22 cellular contexts compared by ENCODE assay signal in the genomic region with DNA sequence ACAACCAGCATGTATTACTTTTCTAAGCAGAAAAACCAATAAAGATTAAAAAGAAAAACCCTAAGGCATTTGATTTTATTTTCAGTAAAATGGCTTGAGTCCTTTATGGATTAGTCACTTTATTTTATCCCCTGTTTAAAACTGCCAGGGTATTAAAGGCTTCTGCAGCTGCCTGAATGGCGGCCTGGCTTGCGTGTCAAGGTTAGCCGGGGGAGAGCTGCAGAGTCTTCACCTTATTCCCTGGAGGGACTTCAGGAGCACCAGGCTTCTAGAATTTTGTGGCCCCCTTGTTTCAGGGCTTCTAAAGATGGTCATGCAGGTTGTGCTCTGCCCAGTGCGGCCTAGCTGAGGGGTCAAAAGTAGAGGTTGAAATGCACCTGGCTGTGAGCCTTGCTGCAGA. TPM values are rescaled to one million over a fixed set of nuclear protein-coding genes. Genes with fewer than 3 reads are reported as not detected.
DNase-seq lines count a peak whose midpoint lies in the region; ATAC-seq, FAIRE-seq and TF ChIP-seq lines count a peak whose summit lies in the region.
"Had no signal": no experiment of that assay in that cellular context is flagged by ENCODE, and none has a peak within 500 bp of the region (broad histone marks: within the 10 kb centered on the region; RNA-seq: fewer than 3 reads in every experiment).

No MANE protein-coding gene starts in this region.

- BruUV-seq in HepG2 (replicated peaks; lab: Mats Ljungman, UMichigan) = no TSS peak

- H3K9me3 Mint-ChIP-seq in T-cell (no peaks in the 10 kb centered on the region), natural killer cell (no peaks in the 10 kb centered on the region)
- no peaks in the 10 kb centered on the region for H3K9me3 Mint-ChIP-seq in activated CD8-positive, alpha-beta T cell treated with anti-CD3 and anti-CD28 coated beads, Interleukin-2, amount 10 ng/mL, durations not matched to agents 7 days and 5 days (ENCODE audit: insufficient read depth)
- H3K9me3 Mint-ChIP-seq: H9 had no signal

- ATAC-seq in right lobe of liver (peak in 3 of 4 donors; percentile 28 to 37 (median 31)), HepG2 (no peak), T-cell (replicated peaks in 1 of 4) (no peak), natural killer cell (no peak), GM21390 (IDR thresholded peaks at IDR 0.05; ENCODE audit: unreplicated experiment) (no peak), omental fat pad (ENCODE audit: low FRiP score) (no peak)
- ATAC-seq in activated CD8-positive, alpha-beta T cell treated with anti-CD3 and anti-CD28 coated beads, Interleukin-2, amount 10 ng/mL, durations not matched to agents 7 days and 5 days = no peak
- ATAC-seq: GM12878, SK-N-SH treated with all-trans-retinoic acid at 6 μM for 48 hours had no signal

- H3K9ac ChIP-seq in HepG2 (ENCODE audit: insufficient read depth, low read depth, low read length) = no peak overlapping the region
- H3K9ac ChIP-seq: GM23248 had no signal

- intact Hi-C loops in right lobe of liver (cut with DNase I) (no loop called here), HepG2 (cut with micrococcal nuclease; ENCODE audit: unreplicated experiment) (no loop called here), natural killer cell (cut with micrococcal nuclease) (no loop called here)

- in situ Hi-C loops in HepG2 (cut with HindIII; ENCODE audit: extremely low pct_ligation_motif_present, low pct_unique_long_range_greater_than_20kb) = no loop called here

- TF ChIP-seq EP300 in HepG2 (IDR thresholded peaks at IDR 0.05; ENCODE audit: low read depth in 2 of 2, low read length in 2 of 2) (no peak), HepG2 (CRISPR knock-in tag; IDR thresholded peaks at IDR 0.05; ENCODE audit: borderline replicate concordance) (no peak)

- H3K4me1 Mint-ChIP-seq in T-cell = peaks cover 92 to 96% (median 96%) of the 10 kb centered on the region in 3 donors
- H3K4me1 Mint-ChIP-seq in natural killer cell = peaks cover 92 to 98% of the 10 kb centered on the region in 2 donors
- H3K4me1 Mint-ChIP-seq in activated CD8-positive, alpha-beta T cell treated with anti-CD3 and anti-CD28 coated beads, Interleukin-2, amount 10 ng/mL, durations not matched to agents 7 days and 5 days (ENCODE audit: low read depth) = peaks cover 53% of the 10 kb centered on the region

- H3K4me3 ChIP-seq in right lobe of liver (no peak overlapping the region), HepG2 (replicated peaks in 1 of 3; ENCODE audit: insufficient read depth in 1 of 3, low read depth in 2 of 3, low read length in 3 of 3) (no peak overlapping the region)
- H3K4me3 ChIP-seq: GM12878, GM23248 had no signal

- H2AFZ ChIP-seq in HepG2 (ENCODE audit: low read length) = no peak overlapping the region
- H2AFZ ChIP-seq: GM23248 had no signal

- H3K36me3 Mint-ChIP-seq in T-cell (peaks cover 21% of the 10 kb centered on the region), natural killer cell (no peaks in the 10 kb centered on the region)
- H3K36me3 Mint-ChIP-seq in activated CD8-positive, alpha-beta T cell treated with anti-CD3 and anti-CD28 coated beads, Interleukin-2, amount 10 ng/mL, durations not matched to agents 7 days and 5 days (ENCODE audit: low read depth) = peaks cover 22% of the 10 kb centered on the region

- H3K27ac Mint-ChIP-seq in T-cell = peak overlapping the region; percentile 68 to 72
- H3K27ac Mint-ChIP-seq in natural killer cell = peak overlapping the region; percentile 93 to 95
- H3K27ac Mint-ChIP-seq in activated CD8-positive, alpha-beta T cell treated with anti-CD3 and anti-CD28 coated beads, Interleukin-2, amount 10 ng/mL, durations not matched to agents 7 days and 5 days = no peak overlapping the region
- H3K27ac Mint-ChIP-seq: H9 had no signal

- no peaks in the 10 kb centered on the region for H3K27me3 Mint-ChIP-seq in T-cell
- H3K27me3 Mint-ChIP-seq in natural killer cell (ENCODE audit: low read depth in 2 of 2) = no peaks in the 10 kb centered on the region
- H3K27me3 Mint-ChIP-seq in activated CD8-positive, alpha-beta T cell treated with anti-CD3 and anti-CD28 coated beads, Interleukin-2, amount 10 ng/mL, durations not matched to agents 7 days and 5 days (ENCODE audit: low read depth) = no peaks in the 10 kb centered on the region

- H3K4me3 Mint-ChIP-seq in T-cell (no peak overlapping the region), natural killer cell (no peak overlapping the region)
- no peak overlapping the region for H3K4me3 Mint-ChIP-seq in activated CD8-positive, alpha-beta T cell treated with anti-CD3 and anti-CD28 coated beads, Interleukin-2, amount 10 ng/mL, durations not matched to agents 7 days and 5 days
- H3K4me3 Mint-ChIP-seq: H9 had no signal

- TF ChIP-seq POLR2A in right lobe of liver (IDR thresholded peaks at IDR 0.05) (no peak), HepG2 (IDR thresholded peaks at IDR 0.05; ENCODE audit: insufficient read depth in 1 of 2, low read depth in 2 of 2, low read length in 2 of 2) (no peak)

- TF ChIP-seq RAD21 in HepG2 (CRISPR knock-in tag; IDR thresholded peaks at IDR 0.05) = no peak

- DNase-seq in right lobe of liver (no peak), HepG2 (ENCODE audit: low spot score) (no peak), T-cell (no peak), natural killer cell (no peak), NCI-H69 (lab: John Stamatoyannopoulos, UW) (no peak), omental fat pad (ENCODE audit: low spot score) (no peak)
- no peak for DNase-seq in activated CD8-positive, alpha-beta T cell treated with anti-CD3 and anti-CD28 coated beads, Interleukin-2, amount 10 ng/mL, durations not matched to agents 7 days and 5 days
- DNase-seq: AML-193; Caco-2; DND-41; GM23248; H9; IMR-90; Karpas-422; NCI-H1694; NCI-H2081 treated with DMSO at 0.1 percent for 48 hours; NK-92 treated with Interleukin-12 subunit alpha and Interleukin-12 subunit beta, amount 100 ng/mL, for 24 hours had no signal

- H3K27me3 ChIP-seq in right lobe of liver (no peaks in the 10 kb centered on the region), HepG2 (ENCODE audit: control insufficient read depth in 1 of 2, insufficient read depth in 2 of 2, low read length in 2 of 2) (no peaks in the 10 kb centered on the region)

- H3K79me2 ChIP-seq in HepG2 (ENCODE audit: insufficient read depth, low read length) = peaks cover 55% of the 10 kb centered on the region

- peaks cover 69% of the 10 kb centered on the region for H4K20me1 ChIP-seq in HepG2 (ENCODE audit: insufficient read depth, low read length)

- H3K4me2 ChIP-seq in HepG2 (ENCODE audit: low read depth, low read length) = no peak overlapping the region

- H3K36me3 ChIP-seq in right lobe of liver (no peaks in the 10 kb centered on the region), HepG2 (replicated peaks in 1 of 2; ENCODE audit: control insufficient read depth in 1 of 2, insufficient read depth in 2 of 2, low read length in 2 of 2) (no peaks in the 10 kb centered on the region; a peak in 2 of 5 replicates)

- TF ChIP-seq CTCF in right lobe of liver (IDR thresholded peaks at IDR 0.05) (no peak), HepG2 (CRISPR knock-in tag; IDR thresholded peaks at IDR 0.05) (no peak), natural killer cell (IDR thresholded peaks at IDR 0.05) (no peak), omental fat pad (IDR thresholded peaks at IDR 0.05) (no peak)

- WGBS in right lobe of liver (ENCODE audit: insufficient coverage, low coverage, low lambda C conversion rate, missing lambda C conversion rate) = 83% methylated on average over 1 of the region's 4 CpGs
- WGBS in HepG2 (ENCODE audit: low lambda C conversion rate) = 91% methylated on average over 4 of the region's 4 CpGs

- H3K9me3 ChIP-seq in right lobe of liver (no peaks in the 10 kb centered on the region), HepG2 (ENCODE audit: low read length) (no peaks in the 10 kb centered on the region)
- H3K9me3 ChIP-seq: Caco-2 had no signal

- peaks cover 0 to 26% (median 5%) of the 10 kb centered on the region in 4 donors for H3K4me1 ChIP-seq in right lobe of liver
- peaks cover under 1% of the 10 kb centered on the region; the same call in 1 of the 2 replicates for H3K4me1 ChIP-seq in HepG2 (ENCODE audit: insufficient read depth, low read length)
- H3K4me1 ChIP-seq: Caco-2 had no signal

- POLR2A ChIA-PET in HepG2 (lab: Yijun Ruan, JAX) = no interaction called here
- POLR2A ChIA-PET in T-cell (lab: Charles Lee) = interaction anchor here in 1 of 2 donors (0.6 to 1.2 kb wide), 2 partner anchors 38 to 261 kb away, joined by 3 read pairs; no protein-coding TSS in a partner anchor
- POLR2A ChIA-PET in activated CD8-positive, alpha-beta T cell treated with anti-CD3 and anti-CD28 coated beads, Interleukin-2, amount 10 ng/mL, durations not matched to agents 7 days and 5 days (lab: Charles Lee) = interaction anchor here (1.1 to 1.9 kb wide), 2 partner anchors 16 to 47 kb away, joined by 3 to 6 read pairs; no protein-coding TSS in a partner anchor

- CTCF ChIA-PET in HepG2 (lab: Yijun Ruan, JAX; ENCODE audit: low intra/inter-chr PET ratio, low total read pairs) (no interaction called here), T-cell (lab: Charles Lee) (interaction anchor here (0.6 to 1.4 kb wide), 5 partner anchors 9 to 50 kb away, joined by 3 to 8 read pairs (median 4); no protein-coding TSS in a partner anchor)
- CTCF ChIA-PET in activated CD8-positive, alpha-beta T cell treated with anti-CD3 and anti-CD28 coated beads, Interleukin-2, amount 10 ng/mL, durations not matched to agents 7 days and 5 days (lab: Charles Lee) = interaction anchor here (3.1 to 11.0 kb wide), 2 partner anchors 16 to 28 kb away, joined by 12 to 111 read pairs; no protein-coding TSS in a partner anchor

- no peak for FAIRE-seq in HepG2 (lab: Jason Lieb, UNC)
- FAIRE-seq: GM12878 had no signal

- H3K27ac ChIP-seq in right lobe of liver = no peak overlapping the region
- no peak overlapping the region for H3K27ac ChIP-seq in HepG2 (ENCODE audit: extremely low read length, insufficient read depth, low read length)
- H3K27ac ChIP-seq: C4-2B, GM23248, HL-60 had no signal

RNA-seq across cellular contexts. Expression of a gene that starts 58.0 kb away (rescaled TPM):
- total RNA-seq in right lobe of liver (10 to 100 TPM; 13.1 to 31.7 (median 17.6) TPM), HepG2 (2016; rRNA removed; fragmentation: Illumina TruSeq; extraction: Trizol) (26.4 and 40.9 TPM in 2 replicates), T-cell (10 to 100 TPM; 47.4 to 68.7 (median 52.4) TPM), natural killer cell (10 to 100 TPM; 21.7 to 36.7 (median 32.9) TPM), omental fat pad (10 to 100 TPM; 22.2 to 36.4 (median 26.2) TPM)
- 6.4 and 8.6 TPM in 2 replicates for total RNA-seq in HepG2 (2016; cell fraction: cytosol; rRNA removed; fragmentation: Illumina TruSeq; extraction: Trizol; ENCODE audit: low read depth)
- total RNA-seq in HepG2 (2016; cell fraction: insoluble cytoplasmic fraction; rRNA removed; fragmentation: Illumina TruSeq; extraction: Trizol) = 23.8 and 38.6 TPM in 2 replicates
- total RNA-seq in HepG2 (2016; cell fraction: membrane; rRNA removed; fragmentation: Illumina TruSeq; extraction: Trizol) = 19.6 and 21.3 TPM in 2 replicates
- 41.9 and 47.8 TPM in 2 replicates for total RNA-seq in HepG2 (2016; cell fraction: nucleus; rRNA removed; fragmentation: Illumina TruSeq; extraction: Trizol)
- polyA plus RNA-seq in HepG2 (2011; rRNA removed) = 20.5 and 24.8 TPM in 2 replicates
- 11.0 and 15.0 TPM in 2 replicates for polyA plus RNA-seq in HepG2 (2011; cell fraction: cytosol; rRNA removed)
- polyA plus RNA-seq in HepG2 (2011; cell fraction: nucleus; rRNA removed) = 20.0 and 21.2 TPM in 2 replicates
- polyA plus RNA-seq in HepG2 (2012) = 20.7 and 23.9 TPM in 2 replicates
- 9.1 and 9.3 TPM in 2 replicates for polyA plus RNA-seq in HepG2 (2016; cell fraction: cytosol; fragmentation: Illumina TruSeq; extraction: Trizol; ENCODE audit: low read depth)
- polyA plus RNA-seq in HepG2 (2016; cell fraction: insoluble cytoplasmic fraction; fragmentation: Illumina TruSeq; extraction: Trizol; ENCODE audit: low read depth) = 35.5 and 42.1 TPM in 2 replicates
- polyA plus RNA-seq in HepG2 (2016; cell fraction: membrane; fragmentation: Illumina TruSeq; extraction: Trizol; ENCODE audit: low read depth) = 13.2 and 14.7 TPM in 2 replicates
- 34.0 and 49.3 TPM in 2 replicates for polyA plus RNA-seq in HepG2 (2016; cell fraction: nucleus; fragmentation: Illumina TruSeq; extraction: Trizol; ENCODE audit: insufficient read depth, low read depth)
- polyA minus RNA-seq in HepG2 (2011; rRNA and poly(A)+ RNA removed; ENCODE audit: low replicate concordance) = 28.7 and 67.9 TPM in 2 replicates
- polyA minus RNA-seq in HepG2 (2011; cell fraction: cytosol; rRNA and poly(A)+ RNA removed) = 12.0 and 16.0 TPM in 2 replicates
- 113 and 126 TPM in 2 replicates for polyA minus RNA-seq in HepG2 (2011; cell fraction: nucleus; rRNA and poly(A)+ RNA removed)
- 10 to 100 TPM; 71.4 to 76.3 TPM for total RNA-seq in activated CD8-positive, alpha-beta T cell treated with anti-CD3 and anti-CD28 coated beads, Interleukin-2, amount 10 ng/mL, durations not matched to agents 7 days and 5 days

Comparison
In these comparisons a context has a peak if more than half of its experiments do, and no peak if none do; other contexts are left out.
1. ATAC-seq: peak in right lobe of liver (3 of 4); none in HepG2 (single experiment), T-cell (0 of 4), natural killer cell (0 of 3), GM21390 (single experiment), activated CD8-positive, alpha-beta T cell treated with anti-CD3 and anti-CD28 coated beads, Interleukin-2, amount 10 ng/mL, durations not matched to agents 7 days and 5 days (single experiment) and omental fat pad (single experiment).